10 cellular contexts compared by ENCODE assay signal in genomic region chr11:78354741-78355705, GRCh38.
DNase-seq lines count a peak whose midpoint lies in the region; ATAC-seq and TF ChIP-seq lines count a peak whose summit lies in the region.
"Had no signal": no experiment of that assay in that cellular context is flagged by ENCODE, and none has a peak within 500 bp of the region (broad histone marks: within the 10 kb centered on the region; RNA-seq: fewer than 3 reads in every experiment).

No MANE protein-coding gene starts in this region.

- H3K27ac ChIP-seq in BLaER1: peak overlapping the region; percentile 38; the same call in 1 of the 2 replicates
- no peak overlapping the region for H3K27ac ChIP-seq in HEK293 (ENCODE audit: extremely low read depth, low read depth, low read length)

- peaks cover 86% of the 10 kb centered on the region for H4K20me1 ChIP-seq in BLaER1

- peaks cover 9% of the 10 kb centered on the region for H3K9me3 ChIP-seq in BLaER1
- no peaks in the 10 kb centered on the region for H3K9me3 ChIP-seq in HEK293 (ENCODE audit: control insufficient read depth, insufficient read depth, low read depth, low read length)

- H3K4me2 ChIP-seq in BLaER1: peak overlapping the region; percentile 66

- TF ChIP-seq CTCF in HEK293 (tag by site-specific recombination; IDR thresholded peaks at IDR 0.05) (no peak), fibroblast of mammary gland (conservative IDR thresholded peaks at IDR 0.05; ENCODE audit: control insufficient read depth, insufficient read depth, low read depth, low read length) (no peak)

- CTCF ChIA-PET in HEK293 (lab: Yijun Ruan, JAX): interaction anchor here (1.0 to 1.1 kb wide), 2 partner anchors 61 to 66 kb away, joined by 5 to 6 read pairs; no protein-coding TSS in a partner anchor

- peak overlapping the region; percentile 31; the same call in 1 of the 2 replicates for H3K9ac ChIP-seq in BLaER1

- H3K4me1 ChIP-seq in BLaER1 (peaks cover 57% of the 10 kb centered on the region), HEK293 (ENCODE audit: control insufficient read depth, insufficient read depth, low read length) (no peaks in the 10 kb centered on the region)

- H3K27me3 ChIP-seq in BLaER1: no peaks in the 10 kb centered on the region

- no peaks in the 10 kb centered on the region; the same call in 1 of the 2 replicates for H3K36me3 ChIP-seq in BLaER1
- no peaks in the 10 kb centered on the region for H3K36me3 ChIP-seq in HEK293 (ENCODE audit: control insufficient read depth in 2 of 2, insufficient read depth in 1 of 2, low read length in 2 of 2)

- no peak overlapping the region; the same call in 1 of the 2 replicates for H3K4me3 ChIP-seq in BLaER1
- H3K4me3 ChIP-seq in HEK293 (ENCODE audit: low read depth, low read length): no peak overlapping the region
- no peak overlapping the region for H3K4me3 ChIP-seq in fibroblast of mammary gland (ENCODE audit: control insufficient read depth, low read depth, low read length)

- DNase-seq in NCI-H460 (ENCODE audit: extremely low read depth, low read depth) (peak; percentile 21), fibroblast of mammary gland (ENCODE audit: low read depth) (peak; percentile 18), COLO829 (ENCODE audit: low spot score) (no peak)
- DNase-seq in activated effector memory CD4-positive, alpha-beta T cell treated with Interleukin-2 at 50 U/mL for 16 hours: no peak
- DNase-seq: activated CD8-positive, alpha-beta memory T cell treated with anti-CD3 and anti-CD28 coated beads, Interleukin-2, amount 10 ng/mL, durations not matched to agents 7 days and 5 days; HFFc6 had no signal

- ATAC-seq in GM21737 (IDR thresholded peaks at IDR 0.05; ENCODE audit: unreplicated experiment): no peak
- ATAC-seq in GM21381 (IDR thresholded peaks at IDR 0.05; ENCODE audit: unreplicated experiment): no peak
- ATAC-seq: activated CD8-positive, alpha-beta memory T cell treated with anti-CD3 and anti-CD28 coated beads, Interleukin-2, amount 10 ng/mL, durations not matched to agents 7 days and 5 days had no signal

- POLR2A ChIA-PET in HEK293 (lab: Yijun Ruan, JAX): no interaction called here

TF ChIP-seq in HEK293, 187 proteins besides CTCF, POLR2A, EP300 and RAD21 (continues in another document):
- TF ChIP-seq ZNF174 (tag by site-specific recombination; IDR thresholded peaks at IDR 0.05) (no peak), ZNF48 (tag by site-specific recombination; IDR thresholded peaks at IDR 0.05) (no peak), ZNF140 (tag by site-specific recombination; IDR thresholded peaks at IDR 0.05) (no peak), PRDM1 (tag by site-specific recombination; IDR thresholded peaks at IDR 0.05) (peak; percentile 75), ELK4 (IDR thresholded peaks at IDR 0.05; ENCODE audit: borderline replicate concordance, low read depth, low read length) (no peak), TRIM28 (IDR thresholded peaks at IDR 0.05; ENCODE audit: borderline replicate concordance, low read length) (peak; percentile 48; the same call in 1 of the 2 replicates), ZNF521 (tag by site-specific recombination; IDR thresholded peaks at IDR 0.05) (no peak), ZNF701 (tag by site-specific recombination; IDR thresholded peaks at IDR 0.05) (no peak), ZNF658 (tag by site-specific recombination; IDR thresholded peaks at IDR 0.05) (no peak), ZNF692 (tag by site-specific recombination; IDR thresholded peaks at IDR 0.05) (peak; percentile 70), BCL11A (tag by site-specific recombination; IDR thresholded peaks at IDR 0.05; ENCODE audit: low read depth) (no peak), SCRT2 (tag by site-specific recombination; IDR thresholded peaks at IDR 0.05) (no peak), ZNF610 (tag by site-specific recombination; IDR thresholded peaks at IDR 0.05; ENCODE audit: borderline replicate concordance) (no peak), ZIC2 (tag by site-specific recombination; IDR thresholded peaks at IDR 0.05) (0 out of 2 replicates have a peak, but pooled peaks have one; percentile 25), MZF1 (tag by site-specific recombination; IDR thresholded peaks at IDR 0.05; ENCODE audit: borderline replicate concordance) (peak; percentile 76; the same call in 1 of the 2 replicates), ZSCAN18 (tag by site-specific recombination; IDR thresholded peaks at IDR 0.05) (no peak), ZNF214 (tag by site-specific recombination; IDR thresholded peaks at IDR 0.05; ENCODE audit: borderline replicate concordance) (no peak), ZBTB21 (tag by site-specific recombination; IDR thresholded peaks at IDR 0.05) (no peak), GLIS1 (tag by site-specific recombination; IDR thresholded peaks at IDR 0.05) (no peak), ZNF302 (tag by site-specific recombination; IDR thresholded peaks at IDR 0.05; ENCODE audit: low read depth) (no peak), ZFP3 (tag by site-specific recombination; IDR thresholded peaks at IDR 0.05; ENCODE audit: low read depth) (no peak), OSR2 (tag by site-specific recombination; IDR thresholded peaks at IDR 0.05) (peak; percentile 60; the same call in 1 of the 2 replicates), TCF7L2 (IDR thresholded peaks at IDR 0.05; ENCODE audit: borderline replicate concordance, low read depth, low read length) (no peak), ZNF354C (tag by site-specific recombination; IDR thresholded peaks at IDR 0.05; ENCODE audit: borderline replicate concordance, low read depth) (no peak), ZNF211 (tag by site-specific recombination; IDR thresholded peaks at IDR 0.05; ENCODE audit: low read depth) (no peak), ZNF704 (tag by site-specific recombination; IDR thresholded peaks at IDR 0.05) (no peak), PRDM4 (tag by site-specific recombination; IDR thresholded peaks at IDR 0.05) (peak; percentile 40; the same call in 1 of the 2 replicates), SALL2 (tag by site-specific recombination; IDR thresholded peaks at IDR 0.05; ENCODE audit: borderline replicate concordance) (no peak)

Comparison
In these comparisons a context has a peak if more than half of its experiments do, and no peak if none do; other contexts are left out.
1. DNase-seq: peak in NCI-H460 (single experiment) and fibroblast of mammary gland (single experiment); none in COLO829 (single experiment) and activated effector memory CD4-positive, alpha-beta T cell treated with Interleukin-2 at 50 U/mL for 16 hours (single experiment).